Comparison of ENCODE assay signal across 8 cellular contexts in genomic region chr15:74907277-74907870, GRCh38. TPM values are rescaled to one million over a fixed set of nuclear protein-coding genes. Genes with fewer than 3 reads are reported as not detected.
DNase-seq lines count a peak whose midpoint lies in the region; ATAC-seq and TF ChIP-seq lines count a peak whose summit lies in the region.

No MANE protein-coding gene starts in this region.

- no peaks in the 10 kb centered on the region for H3K27me3 ChIP-seq in CD4-positive, CD25-positive, alpha-beta regulatory T cell (ENCODE audit: control insufficient read depth, insufficient read depth, low read length)
- H3K27me3 ChIP-seq in MM.1S (replicated peaks; ENCODE audit: insufficient read depth, low read length) = no peaks in the 10 kb centered on the region
- H3K27me3 ChIP-seq in dorsolateral prefrontal cortex = no peaks in the 10 kb centered on the region

- H3K4me1 ChIP-seq in CD4-positive, CD25-positive, alpha-beta regulatory T cell (ENCODE audit: control insufficient read depth, insufficient read depth, low read length, poor library complexity, severe bottlenecking) = peaks cover 24% of the 10 kb centered on the region
- H3K4me1 ChIP-seq in MM.1S (ENCODE audit: low read length) (no peaks in the 10 kb centered on the region), mucosa of descending colon (ENCODE audit: low read depth) (peaks cover 17% of the 10 kb centered on the region)

- H3K4me1 Mint-ChIP-seq in CD4-positive, CD25-positive, alpha-beta regulatory T cell = peaks cover 12 to 44% (median 33%) of the 10 kb centered on the region in 4 donors

- TF ChIP-seq CTCF in MM.1S (IDR thresholded peaks at IDR 0.05; ENCODE audit: low read length) = no peak
- no peak for TF ChIP-seq CTCF in dorsolateral prefrontal cortex (IDR thresholded peaks at IDR 0.05 in 54 of 56, conservative IDR thresholded peaks at IDR 0.05 in 2 of 56; ENCODE audit: low read depth in 1 of 56, partially characterized antibody in 56 of 56)
- TF ChIP-seq CTCF in mucosa of descending colon (IDR thresholded peaks at IDR 0.05) = no peak

- no peaks in the 10 kb centered on the region for H3K9me3 ChIP-seq in CD4-positive, CD25-positive, alpha-beta regulatory T cell (ENCODE audit: control insufficient read depth in 2 of 2, low read length in 2 of 2)
- H3K9me3 ChIP-seq in MM.1S (replicated peaks; ENCODE audit: insufficient read depth, low read length) = no peaks in the 10 kb centered on the region
- H3K9me3 ChIP-seq in mucosa of descending colon = no peaks in the 10 kb centered on the region

- peak overlapping the region; percentile 80 for H3K27ac ChIP-seq in CD4-positive, CD25-positive, alpha-beta regulatory T cell (ENCODE audit: insufficient read depth, low read length, poor library complexity, severe bottlenecking)
- H3K27ac ChIP-seq in MM.1S (ENCODE audit: low read length) = peak overlapping the region; percentile 32; the same call in 1 of the 2 replicates
- H3K27ac ChIP-seq in dorsolateral prefrontal cortex = peak overlapping the region in 58 of 59 donors; percentile 73 to 97 (median 93)

- peak overlapping the region; percentile 87 for H3K4me2 ChIP-seq in MM.1S (ENCODE audit: low read depth, low read length)

- H4K20me1 ChIP-seq in MM.1S (ENCODE audit: insufficient read depth, low read length) = no peaks in the 10 kb centered on the region

- no peaks in the 10 kb centered on the region for H3K27me3 Mint-ChIP-seq in CD4-positive, CD25-positive, alpha-beta regulatory T cell

- peak overlapping the region; percentile 98 for H3K27ac Mint-ChIP-seq in CD4-positive, CD25-positive, alpha-beta regulatory T cell

- intact Hi-C loops in dorsolateral prefrontal cortex (cut with DNase I) = loop anchor here (1.0 to 5.0 kb wide), 4 partner anchors 31 to 65 kb away; partner anchors contain the start of genes COX5A (in 2 of the 2), SCAMP2 (in 1 of the 2) and ULK3 (in 1 of the 2)
- intact Hi-C loops in mucosa of descending colon (cut with DNase I, micrococcal nuclease) = no loop called here

- no peak for DNase-seq in CD4-positive, CD25-positive, alpha-beta regulatory T cell
- DNase-seq in MM.1S = no peak
- DNase-seq in dorsolateral prefrontal cortex = peak in 1 of 10 donors; percentile 16
- peak in 1 of 3 donors; percentile 43 for DNase-seq in mucosa of descending colon
- no peak for DNase-seq in DMS79 (lab: John Stamatoyannopoulos, UW)
- no peak for DNase-seq in cerebellar nuclear complex (lab: John Stamatoyannopoulos, UW)
- DNase-seq in NCI-H524 (lab: John Stamatoyannopoulos, UW) = no peak

- H3K9ac ChIP-seq in MM.1S (ENCODE audit: low read length) = peak overlapping the region; percentile 77

- H3F3A ChIP-seq in MM.1S (ENCODE audit: insufficient read depth, low read length) = peaks cover 23% of the 10 kb centered on the region; the same call in 1 of the 2 replicates

- no peaks in the 10 kb centered on the region for H3K9me3 Mint-ChIP-seq in CD4-positive, CD25-positive, alpha-beta regulatory T cell

- ATAC-seq in CD4-positive, CD25-positive, alpha-beta regulatory T cell (ENCODE audit: low read depth in 2 of 2) = peak in 1 of 2 donors; percentile 1
- ATAC-seq in mucosa of descending colon = peak; percentile 39
- no peak for ATAC-seq in HG03565 (IDR thresholded peaks at IDR 0.05; ENCODE audit: unreplicated experiment)

- H3K36me3 Mint-ChIP-seq in CD4-positive, CD25-positive, alpha-beta regulatory T cell = peaks cover 14% of the 10 kb centered on the region

- H3K4me3 ChIP-seq in CD4-positive, CD25-positive, alpha-beta regulatory T cell (ENCODE audit: low read depth, low read length) = peak overlapping the region; percentile 86
- peak overlapping the region; percentile 92 for H3K4me3 ChIP-seq in MM.1S (ENCODE audit: low read length)
- H3K4me3 ChIP-seq in dorsolateral prefrontal cortex = peak overlapping the region; percentile 65 to 99 (median 95)
- H3K4me3 ChIP-seq in mucosa of descending colon = peak overlapping the region; percentile 88

- H2AFZ ChIP-seq in MM.1S (ENCODE audit: low read length) = peak overlapping the region; percentile 95

- H3K79me2 ChIP-seq in MM.1S (ENCODE audit: low read length) = peaks cover 26% of the 10 kb centered on the region

- peaks cover 21% of the 10 kb centered on the region for H3K36me3 ChIP-seq in CD4-positive, CD25-positive, alpha-beta regulatory T cell (ENCODE audit: control insufficient read depth, insufficient read depth, low read length)
- H3K36me3 ChIP-seq in MM.1S (replicated peaks; ENCODE audit: insufficient read depth, low read length) (peaks cover 3% of the 10 kb centered on the region; the same call in 1 of the 2 replicates), mucosa of descending colon (ENCODE audit: low read depth) (no peaks in the 10 kb centered on the region)

- H3K4me3 Mint-ChIP-seq in CD4-positive, CD25-positive, alpha-beta regulatory T cell = peak overlapping the region; percentile 99

- no peaks in the 10 kb centered on the region for H3K9me2 ChIP-seq in MM.1S (replicated peaks; ENCODE audit: insufficient read depth, low read length)

RNA-seq across cellular contexts. Expression of gene FAM219B, which starts 0.7 kb away (rescaled TPM):
- total RNA-seq in CD4-positive, CD25-positive, alpha-beta regulatory T cell = 79.7 TPM
- polyA plus RNA-seq in CD4-positive, CD25-positive, alpha-beta regulatory T cell = 10 to 100 TPM; 22.0 to 26.9 (median 24.8) TPM
- total RNA-seq in dorsolateral prefrontal cortex (100 to 1,000 TPM in 83 of 120 experiments, 10 to 100 TPM in 37; 76.8 to 142 (median 107) TPM), mucosa of descending colon (10 to 100 TPM; 50.7 to 88.2 (median 83.1) TPM)

RNA-seq across cellular contexts. Expression of gene MPI, which starts 17.5 kb away (rescaled TPM):
- total RNA-seq in CD4-positive, CD25-positive, alpha-beta regulatory T cell = 49.6 TPM
- polyA plus RNA-seq in CD4-positive, CD25-positive, alpha-beta regulatory T cell = 100 to 1,000 TPM in 2 of 4 donors, 10 to 100 TPM in 2; 77.2 to 108 (median 100.0) TPM
- total RNA-seq in dorsolateral prefrontal cortex (10 to 100 TPM; 41.5 to 82.0 (median 64.4) TPM), mucosa of descending colon (10 to 100 TPM; 50.2 to 96.5 (median 68.3) TPM)

RNA-seq across cellular contexts. Expression of gene COX5A, which starts 30.5 kb away (rescaled TPM):
- total RNA-seq in CD4-positive, CD25-positive, alpha-beta regulatory T cell = 91.8 TPM
- 100 to 1,000 TPM; 383 to 512 (median 449) TPM for polyA plus RNA-seq in CD4-positive, CD25-positive, alpha-beta regulatory T cell
- total RNA-seq in dorsolateral prefrontal cortex = 100 to 1,000 TPM; 113 to 311 (median 236) TPM
- total RNA-seq in mucosa of descending colon = 100 to 1,000 TPM; 312 to 673 (median 597) TPM

RNA-seq across cellular contexts. Expression of gene SCAMP2, which starts 34.2 kb away (rescaled TPM):
- 107 TPM for total RNA-seq in CD4-positive, CD25-positive, alpha-beta regulatory T cell
- 100 to 1,000 TPM; 145 to 194 (median 159) TPM for polyA plus RNA-seq in CD4-positive, CD25-positive, alpha-beta regulatory T cell
- total RNA-seq in dorsolateral prefrontal cortex = 10 to 100 TPM; 19.5 to 74.6 (median 41.4) TPM
- total RNA-seq in mucosa of descending colon = 100 to 1,000 TPM; 125 to 236 (median 218) TPM

RNA-seq across cellular contexts. Expression of gene RPP25, which starts 49.2 kb away (rescaled TPM):
- 0.54 TPM for total RNA-seq in CD4-positive, CD25-positive, alpha-beta regulatory T cell
- polyA plus RNA-seq in CD4-positive, CD25-positive, alpha-beta regulatory T cell = 1 to 10 TPM; 1.6 to 4.6 (median 2.8) TPM
- total RNA-seq in dorsolateral prefrontal cortex (10 to 100 TPM in 37 of 120 experiments, 1 to 10 TPM in 83; 5.0 to 16.7 (median 8.5) TPM), mucosa of descending colon (10 to 100 TPM in 2 of 3 donors, 1 to 10 TPM in 1; 8.9 to 13.6 (median 12.3) TPM)

Comparison
In these comparisons a context has a peak if more than half of its experiments do, and no peak if none do; other contexts are left out.
1. H3K27ac ChIP-seq: peak in every context shown above with its lines; median percentile 93 in dorsolateral prefrontal cortex; 80 in CD4-positive, CD25-positive, alpha-beta regulatory T cell; 32 in MM.1S.
2. intact Hi-C loops: an anchor here in dorsolateral prefrontal cortex (1.0 to 5.0 kb wide); none called in mucosa of descending colon.